In the genomic region with DNA sequence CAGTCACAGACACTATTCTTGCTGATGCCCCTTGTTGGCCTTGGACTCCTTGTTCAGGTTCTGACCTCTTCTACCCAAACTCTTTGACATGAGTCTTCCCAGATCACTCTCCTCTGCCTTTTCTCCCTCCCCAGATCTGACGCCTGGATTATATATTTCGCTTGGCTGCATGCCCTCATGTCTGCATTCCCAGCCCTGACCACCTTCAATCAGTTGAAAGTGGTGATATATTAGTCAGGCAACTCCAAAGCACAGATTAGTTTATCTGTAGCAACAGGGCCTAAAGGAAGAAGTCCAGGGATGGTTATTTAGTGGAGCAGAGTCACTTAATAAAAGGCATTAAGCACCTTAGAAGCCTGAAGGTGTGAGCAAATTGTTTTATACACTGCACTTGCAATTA, we compare ENCODE assay signal across 15 cellular contexts.
DNase-seq lines count a peak whose midpoint lies in the region; ATAC-seq and TF ChIP-seq lines count a peak whose summit lies in the region.
"Had no signal": no experiment of that assay in that cellular context is flagged by ENCODE, and none has a peak within 500 bp of the region (broad histone marks: within the 10 kb centered on the region; RNA-seq: fewer than 3 reads in every experiment).

No MANE protein-coding gene starts in this region.

- no TSS peak for BruUV-seq in IMR-90 (replicated peaks; lab: Mats Ljungman, UMichigan)

- no peaks in the 10 kb centered on the region for H3K79me2 ChIP-seq in SK-N-SH (ENCODE audit: insufficient read depth)

- no peak overlapping the region for H3K4ac ChIP-seq in IMR-90 (ENCODE audit: low read depth, low read length)

- H3K9me2 ChIP-seq in SK-N-SH = no peaks in the 10 kb centered on the region

- H3K4me1 ChIP-seq in IMR-90 (ENCODE audit: control insufficient read depth, insufficient read depth, low read length) (no peaks in the 10 kb centered on the region), SK-N-SH (ENCODE audit: control insufficient read depth in 1 of 2, insufficient read depth in 2 of 2, low read depth in 1 of 2, low read length in 1 of 2) (peaks cover 0 to 16% of the 10 kb centered on the region in 2 experiments; a peak in 2 of 4 replicates)
- H3K4me1 ChIP-seq: BE2C, Caco-2 had no signal

- peak overlapping the region; percentile 37 for H2AK9ac ChIP-seq in IMR-90 (replicated peaks; ENCODE audit: low read depth, low read length, poor library complexity)

- no peak overlapping the region for H2AK5ac ChIP-seq in IMR-90 (ENCODE audit: low read depth, low read length)

- no peak overlapping the region for H3K14ac ChIP-seq in IMR-90 (replicated peaks; ENCODE audit: low read depth, low read length)

- no peak overlapping the region for H3K4me3 ChIP-seq in IMR-90 (ENCODE audit: insufficient read depth, low read depth, low read length)
- H3K4me3 ChIP-seq in SK-N-SH (ENCODE audit: low read depth in 2 of 2, low read length in 1 of 2) = no peak overlapping the region
- H3K4me3 ChIP-seq in fibroblast of pulmonary artery (replicated peaks; ENCODE audit: low read depth, low read length) = no peak overlapping the region
- H3K4me3 ChIP-seq: GM23338 had no signal

- no peak overlapping the region for H4K91ac ChIP-seq in IMR-90 (ENCODE audit: insufficient read depth, low read depth, low read length)

- H3K27ac Mint-ChIP-seq in natural killer cell (no peak overlapping the region), chondrocyte (ENCODE audit: unreplicated experiment) (no peak overlapping the region)
- H3K27ac Mint-ChIP-seq: CD4-positive, CD25-positive, alpha-beta regulatory T cell; GM23338; HFFc6 had no signal

- H3K27me3 Mint-ChIP-seq in natural killer cell (ENCODE audit: low read depth in 2 of 2) (peaks cover 0 to 8% of the 10 kb centered on the region in 2 donors), chondrocyte (ENCODE audit: low read depth) (peaks cover 25% of the 10 kb centered on the region)

- H3K9ac ChIP-seq in IMR-90 (ENCODE audit: low read depth, low read length) (no peak overlapping the region), SK-N-SH (no peak overlapping the region)

- H3K9me3 ChIP-seq in IMR-90 (ENCODE audit: control insufficient read depth, insufficient read depth, low read length) (no peaks in the 10 kb centered on the region), SK-N-SH (no peaks in the 10 kb centered on the region)
- H3K9me3 ChIP-seq: BE2C, Caco-2 had no signal

- H3K4me2 ChIP-seq in IMR-90 (ENCODE audit: low read depth, low read length) = no peak overlapping the region
- no peak overlapping the region for H3K4me2 ChIP-seq in SK-N-SH
- H3K4me2 ChIP-seq: GM23338 had no signal

- no peak overlapping the region for H3K23ac ChIP-seq in IMR-90 (ENCODE audit: low read depth, low read length)

- TF ChIP-seq CTCF in IMR-90 (conservative IDR thresholded peaks at IDR 0.05; ENCODE audit: low read depth, low read length) = no peak
- TF ChIP-seq CTCF in SK-N-SH (IDR thresholded peaks at IDR 0.05) = no peak
- no peak for TF ChIP-seq CTCF in fibroblast of pulmonary artery (IDR thresholded peaks at IDR 0.05; ENCODE audit: low read length, missing control alignments)
- TF ChIP-seq CTCF in natural killer cell (IDR thresholded peaks at IDR 0.05) = no peak
- no peak for TF ChIP-seq CTCF in chondrocyte (IDR thresholded peaks at IDR 0.05)

- no peak overlapping the region for H3K56ac ChIP-seq in IMR-90 (ENCODE audit: extremely low read depth, insufficient read depth, low read length)

- no peaks in the 10 kb centered on the region for H3K9me3 Mint-ChIP-seq in natural killer cell
- H3K9me3 Mint-ChIP-seq in chondrocyte (ENCODE audit: low read depth) = no peaks in the 10 kb centered on the region
- H3K9me3 Mint-ChIP-seq: GM23338, HFFc6 had no signal

- CTCF ChIA-PET in IMR-90 (lab: Yijun Ruan, JAX) = no interaction called here
- CTCF ChIA-PET in SK-N-SH (lab: Yijun Ruan, JAX) = no interaction called here

- no peaks in the 10 kb centered on the region for H3K36me3 Mint-ChIP-seq in natural killer cell
- H3K36me3 Mint-ChIP-seq in chondrocyte (ENCODE audit: low read depth) = no peaks in the 10 kb centered on the region
- H3K36me3 Mint-ChIP-seq: CD4-positive, CD25-positive, alpha-beta regulatory T cell had no signal

- no peak overlapping the region for H4K5ac ChIP-seq in IMR-90 (ENCODE audit: low read depth, low read length)

- H3K27ac ChIP-seq in IMR-90 (ENCODE audit: insufficient read depth, low read length) = no peak overlapping the region
- peak overlapping the region in 1 of 2 experiments; percentile 39; a peak in 1 of 4 replicates for H3K27ac ChIP-seq in SK-N-SH (ENCODE audit: low read depth in 2 of 2, low read length in 1 of 2)

- H3K36me3 ChIP-seq in IMR-90 (ENCODE audit: control insufficient read depth, insufficient read depth, low read length) (no peaks in the 10 kb centered on the region), SK-N-SH (replicated peaks in 1 of 2; ENCODE audit: control insufficient read depth in 1 of 2, insufficient read depth in 2 of 2, low read length in 1 of 2) (no peaks in the 10 kb centered on the region)
- H3K36me3 ChIP-seq: BE2C had no signal

- H3K79me1 ChIP-seq in IMR-90 (ENCODE audit: low read depth in 1 of 2, low read length in 2 of 2) = no peaks in the 10 kb centered on the region

- H2BK120ac ChIP-seq in IMR-90 (ENCODE audit: low read depth, low read length) = no peak overlapping the region

- H3K4me3 Mint-ChIP-seq in natural killer cell = no peak overlapping the region
- H3K4me3 Mint-ChIP-seq in chondrocyte (ENCODE audit: unreplicated experiment) = no peak overlapping the region
- H3K4me3 Mint-ChIP-seq: CD4-positive, CD25-positive, alpha-beta regulatory T cell; GM23338; HFFc6 had no signal

- no peak overlapping the region for H2BK15ac ChIP-seq in IMR-90 (ENCODE audit: low read depth, low read length)

- no peaks in the 10 kb centered on the region for H4K20me1 ChIP-seq in IMR-90 (ENCODE audit: insufficient read depth, low read length)
- no peaks in the 10 kb centered on the region for H4K20me1 ChIP-seq in SK-N-SH (ENCODE audit: insufficient read depth)

- H3K9me1 ChIP-seq in IMR-90 (ENCODE audit: insufficient read depth, low read length) = no peaks in the 10 kb centered on the region

- no peak overlapping the region for H4K8ac ChIP-seq in IMR-90 (ENCODE audit: low read depth in 2 of 2, low read length in 2 of 2)

- H2AFZ ChIP-seq in IMR-90 (replicated peaks; ENCODE audit: low read length, poor library complexity) (no peak overlapping the region), SK-N-SH (ENCODE audit: low read depth) (no peak overlapping the region)
- H2AFZ ChIP-seq: GM23338 had no signal

- POLR2A ChIA-PET in IMR-90 (lab: Charles Lee; ENCODE audit: unreplicated experiment) = no interaction called here
- POLR2A ChIA-PET in SK-N-SH (lab: Yijun Ruan, JAX) = no interaction called here

- H3K27me3 ChIP-seq in IMR-90 (ENCODE audit: control insufficient read depth, insufficient read depth, low read length) (peaks cover 11% of the 10 kb centered on the region), SK-N-SH (ENCODE audit: insufficient read depth) (no peaks in the 10 kb centered on the region)
- H3K27me3 ChIP-seq: BE2C had no signal

- H2BK20ac ChIP-seq in IMR-90 (ENCODE audit: low read depth, low read length) = no peak overlapping the region

- WGBS in IMR-90 (ENCODE audit: extremely low coverage in 2 of 2, insufficient read length in 1 of 2), 2 experiments = no CpG with 5 or more reads among the region's 2 CpGs
- 60% methylated on average over 2 of the region's 2 CpGs for WGBS in SK-N-SH (ENCODE audit: low lambda C conversion rate)

- H3K18ac ChIP-seq in IMR-90 (ENCODE audit: low read depth, low read length) = no peak overlapping the region

- no peak for DNase-seq in IMR-90
- peak; percentile 26 for DNase-seq in SK-N-SH
- DNase-seq in fibroblast of pulmonary artery (ENCODE audit: low read depth) = peak; percentile 13
- DNase-seq in natural killer cell = no peak
- DNase-seq in LoVo (ENCODE audit: low spot score) = no peak
- DNase-seq in chondrocyte (ENCODE audit: low spot score) = no peak
- DNase-seq: BE2C; C1 segment of cervical spinal cord; Caco-2; CD4-positive, CD25-positive, alpha-beta regulatory T cell; GF-D8; HFFc6 had no signal

- no peaks in the 10 kb centered on the region for H3F3A ChIP-seq in SK-N-SH (replicated peaks; ENCODE audit: insufficient read depth)

- ATAC-seq in IMR-90 (ENCODE audit: low read depth) (no peak), natural killer cell (no peak)
- ATAC-seq: GM23338, HCT116, HepG2 had no signal

- no peak for TF ChIP-seq POLR2A in IMR-90 (IDR thresholded peaks at IDR 0.05; ENCODE audit: low read depth, low read length)

- TF ChIP-seq EP300 in SK-N-SH (IDR thresholded peaks at IDR 0.05; ENCODE audit: borderline replicate concordance in 1 of 2, low read depth in 1 of 2, low read length in 1 of 2) = peak in 1 of 2 experiments; percentile 49; a peak in 2 of 4 replicates

- in situ Hi-C loops in IMR-90 (cut with MboI; ENCODE audit: low sequenced_read_pairs) = no loop called here

- dilution Hi-C loops in IMR-90 (cut with HindIII; ENCODE audit: low sequenced_read_pairs, unreplicated experiment) = no loop called here

- intact Hi-C loops in IMR-90 (cut with micrococcal nuclease) = no loop called here
- intact Hi-C loops in natural killer cell (cut with micrococcal nuclease) = no loop called here

- H2BK5ac ChIP-seq in IMR-90 (ENCODE audit: low read depth, low read length, poor library complexity, severe bottlenecking) = no peak overlapping the region

- TF ChIP-seq RAD21 in IMR-90 (IDR thresholded peaks at IDR 0.05; ENCODE audit: low read length) = no peak
- no peak for TF ChIP-seq RAD21 in SK-N-SH (IDR thresholded peaks at IDR 0.05; ENCODE audit: low read length)

- H3K4me1 Mint-ChIP-seq in natural killer cell (no peaks in the 10 kb centered on the region), chondrocyte (ENCODE audit: low read depth) (no peaks in the 10 kb centered on the region)
- H3K4me1 Mint-ChIP-seq: CD4-positive, CD25-positive, alpha-beta regulatory T cell had no signal

TF ChIP-seq in IMR-90, 13 proteins besides CTCF, POLR2A, EP300 and RAD21 (continues in another document):
- no peak for TF ChIP-seq CEBPB (IDR thresholded peaks at IDR 0.05; ENCODE audit: low read depth, low read length)

TF ChIP-seq in SK-N-SH, 30 proteins besides CTCF, POLR2A, EP300 and RAD21 (continues in another document):
- TF ChIP-seq, protein P1, sequence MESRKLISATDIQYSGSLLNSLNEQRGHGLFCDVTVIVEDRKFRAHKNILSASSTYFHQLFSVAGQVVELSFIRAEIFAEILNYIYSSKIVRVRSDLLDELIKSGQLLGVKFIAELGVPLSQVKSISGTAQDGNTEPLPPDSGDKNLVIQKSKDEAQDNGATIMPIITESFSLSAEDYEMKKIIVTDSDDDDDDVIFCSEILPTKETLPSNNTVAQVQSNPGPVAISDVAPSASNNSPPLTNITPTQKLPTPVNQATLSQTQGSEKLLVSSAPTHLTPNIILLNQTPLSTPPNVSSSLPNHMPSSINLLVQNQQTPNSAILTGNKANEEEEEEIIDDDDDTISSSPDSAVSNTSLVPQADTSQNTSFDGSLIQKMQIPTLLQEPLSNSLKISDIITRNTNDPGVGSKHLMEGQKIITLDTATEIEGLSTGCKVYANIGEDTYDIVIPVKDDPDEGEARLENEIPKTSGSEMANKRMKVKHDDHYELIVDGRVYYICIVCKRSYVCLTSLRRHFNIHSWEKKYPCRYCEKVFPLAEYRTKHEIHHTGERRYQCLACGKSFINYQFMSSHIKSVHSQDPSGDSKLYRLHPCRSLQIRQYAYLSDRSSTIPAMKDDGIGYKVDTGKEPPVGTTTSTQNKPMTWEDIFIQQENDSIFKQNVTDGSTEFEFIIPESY (IDR thresholded peaks at IDR 0.05; ENCODE audit: borderline replicate concordance, low read depth) = no peak
- peak; percentile 53; the same call in 1 of the 2 replicates for TF ChIP-seq GATA2 (CRISPR knock-in tag; IDR thresholded peaks at IDR 0.05)

Comparison
In these comparisons a context has a peak if more than half of its experiments do, and no peak if none do; other contexts are left out.
1. DNase-seq: peak in SK-N-SH (single experiment) and fibroblast of pulmonary artery (single experiment); none in IMR-90 (single experiment), natural killer cell (single experiment), LoVo (single experiment) and chondrocyte (single experiment).